In genomic region chr9:103237571-103238109, GRCh38 we compare ENCODE assay signal across 7 cellular contexts.
DNase-seq lines count a peak whose midpoint lies in the region; ATAC-seq, FAIRE-seq and TF ChIP-seq lines count a peak whose summit lies in the region.
"Not testable (repeated sequence)": the region's sequence is repeated elsewhere in the genome, so short reads cannot be mapped to it uniquely, and the experiment has no call there.

No MANE protein-coding gene starts in this region.

- not testable (repeated sequence) for H3K27me3 ChIP-seq in HUES64 (ENCODE audit: insufficient read depth, low read length); HepG2 (ENCODE audit: control insufficient read depth in 1 of 2, insufficient read depth in 2 of 2, low read length in 2 of 2); neural progenitor cell

- H3K4me3 Mint-ChIP-seq in WTC11 = peak overlapping the region; percentile 60
- not testable (repeated sequence) for H3K4me3 Mint-ChIP-seq in neural progenitor cell

- ATAC-seq in WTC11, left ventricle myocardium superior, HepG2: not testable (repeated sequence)

- CTCF ChIA-PET in WTC11 (lab: Charles Lee); HepG2 (lab: Yijun Ruan, JAX; ENCODE audit: low intra/inter-chr PET ratio, low total read pairs): not testable (repeated sequence)

- H3K4me2 ChIP-seq in HepG2 (ENCODE audit: low read depth, low read length) = peak overlapping the region; percentile 23; the same call in 1 of the 2 replicates
- H3K4me2 ChIP-seq in neural progenitor cell = not testable (repeated sequence)

- not testable (repeated sequence) for H3K79me2 ChIP-seq in HepG2 (ENCODE audit: insufficient read depth, low read length); neural progenitor cell (ENCODE audit: low read depth)

- H3K4me3 ChIP-seq in HUES64 (ENCODE audit: low read length) = peak overlapping the region; percentile 31
- not testable (repeated sequence) for H3K4me3 ChIP-seq in HepG2 (replicated peaks in 1 of 3; ENCODE audit: insufficient read depth in 1 of 3, low read depth in 2 of 3, low read length in 3 of 3); neural progenitor cell

- not testable (repeated sequence) for TF ChIP-seq EP300 in HepG2 (IDR thresholded peaks at IDR 0.05; ENCODE audit: low read depth in 2 of 2, low read length in 2 of 2); HepG2 (CRISPR knock-in tag; IDR thresholded peaks at IDR 0.05; ENCODE audit: borderline replicate concordance)

- H3K36me3 Mint-ChIP-seq in WTC11, neural progenitor cell: not testable (repeated sequence)

- not testable (repeated sequence) for H3F3A ChIP-seq in neural progenitor cell (ENCODE audit: low read depth)

- TF ChIP-seq POLR2A in HepG2 (IDR thresholded peaks at IDR 0.05; ENCODE audit: insufficient read depth in 1 of 2, low read depth in 2 of 2, low read length in 2 of 2) = not testable (repeated sequence)

- H3K9me3 Mint-ChIP-seq in WTC11 = peaks cover 13% of the 10 kb centered on the region
- H3K9me3 Mint-ChIP-seq in neural progenitor cell = not testable (repeated sequence)

- not testable (repeated sequence) for H4K20me1 ChIP-seq in HepG2 (ENCODE audit: insufficient read depth, low read length); neural progenitor cell (ENCODE audit: low read depth)

- H3K27ac ChIP-seq in HUES64 (ENCODE audit: low read depth, low read length); HepG2 (ENCODE audit: extremely low read length, insufficient read depth, low read length); neural progenitor cell: not testable (repeated sequence)

- BruUV-seq in HepG2 (replicated peaks; lab: Mats Ljungman, UMichigan) = not testable (repeated sequence)

- TF ChIP-seq RAD21 in HepG2 (CRISPR knock-in tag; IDR thresholded peaks at IDR 0.05) = not testable (repeated sequence)

- 72% methylated on average over 24 of the region's 24 CpGs for WGBS in HUES64
- WGBS in HepG2 (ENCODE audit: low lambda C conversion rate) = no CpG with 5 or more reads among the region's 24 CpGs

- POLR2A ChIA-PET in WTC11 (lab: Charles Lee); HepG2 (lab: Yijun Ruan, JAX): not testable (repeated sequence)

- not testable (repeated sequence) for H3K36me3 ChIP-seq in HUES64 (ENCODE audit: insufficient read depth, low read length); HepG2 (replicated peaks in 1 of 2; ENCODE audit: control insufficient read depth in 1 of 2, insufficient read depth in 2 of 2, low read length in 2 of 2); neural progenitor cell

- not testable (repeated sequence) for H3K27ac Mint-ChIP-seq in WTC11, neural progenitor cell

- TF ChIP-seq CTCF in WTC11 (IDR thresholded peaks at IDR 0.05); HepG2 (CRISPR knock-in tag; IDR thresholded peaks at IDR 0.05); neural progenitor cell (IDR thresholded peaks at IDR 0.05): not testable (repeated sequence)

- not testable (repeated sequence) for H2AFZ ChIP-seq in HepG2 (ENCODE audit: low read length); neural progenitor cell (replicated peaks)

- peak; percentile 3 for DNase-seq in ELF-1 (ENCODE audit: low read depth, low spot score)
- peak; percentile 33 for DNase-seq in NCI-H69 (lab: John Stamatoyannopoulos, UW)
- peak; percentile 71 for DNase-seq in WTC11 (ENCODE audit: low spot score)
- peak; percentile 24 for DNase-seq in left ventricle myocardium superior
- not testable (repeated sequence) for DNase-seq in HepG2 (ENCODE audit: low spot score)
- DNase-seq in neural progenitor cell (ENCODE audit: low spot score) = peak; percentile 18

- not testable (repeated sequence) for H3K4me1 ChIP-seq in HUES64 (ENCODE audit: insufficient read depth, low read length); HepG2 (ENCODE audit: insufficient read depth, low read length); neural progenitor cell

- in situ Hi-C loops in HepG2 (cut with HindIII; ENCODE audit: extremely low pct_ligation_motif_present, low pct_unique_long_range_greater_than_20kb) = not testable (repeated sequence)

- intact Hi-C loops in left ventricle myocardium superior (cut with micrococcal nuclease); HepG2 (cut with micrococcal nuclease; ENCODE audit: unreplicated experiment): not testable (repeated sequence)

- H3K9ac ChIP-seq in HUES64 (ENCODE audit: low read depth, low read length); HepG2 (ENCODE audit: insufficient read depth, low read depth, low read length); neural progenitor cell: not testable (repeated sequence)

- peaks cover 32% of the 10 kb centered on the region for H3K9me3 ChIP-seq in HUES64 (ENCODE audit: insufficient read depth, low read depth, low read length)
- not testable (repeated sequence) for H3K9me3 ChIP-seq in HepG2 (ENCODE audit: low read length); neural progenitor cell (ENCODE audit: low read depth)

- not testable (repeated sequence) for H3K27me3 Mint-ChIP-seq in WTC11 (ENCODE audit: low read depth); neural progenitor cell (ENCODE audit: insufficient read depth, low read depth)

- FAIRE-seq in HepG2 (lab: Jason Lieb, UNC) = not testable (repeated sequence)

- H3K4me1 Mint-ChIP-seq in WTC11 (peaks cover 18% of the 10 kb centered on the region), neural progenitor cell (peaks cover 12% of the 10 kb centered on the region)

TF ChIP-seq in WTC11, 78 proteins besides CTCF, POLR2A, EP300 and RAD21:
- TF ChIP-seq ZNF281 (CRISPR knock-in tag; IDR thresholded peaks at IDR 0.05) (peak; percentile 52; the same call in 1 of the 2 replicates), FOXK1 (CRISPR knock-in tag; IDR thresholded peaks at IDR 0.05) (peak; percentile 57; the same call in 1 of the 2 replicates)

TF ChIP-seq in HepG2, 621 proteins besides CTCF, POLR2A, EP300 and RAD21:
- peak; percentile 81; the same call in 1 of the 2 replicates for TF ChIP-seq ZNF281 (CRISPR knock-in tag; IDR thresholded peaks at IDR 0.05; ENCODE audit: borderline replicate concordance)
